Comparison of ENCODE assay signal across 25 cellular contexts in genomic region chr18:57674891-57675290, GRCh38.
"Had no signal": no experiment of that assay in that cellular context is flagged by ENCODE, and none has a peak within 500 bp of the region (broad histone marks: within the 10 kb centered on the region; RNA-seq: fewer than 3 reads in every experiment).

No MANE protein-coding gene starts in this region.

- H3K4me1 Mint-ChIP-seq: activated CD4-positive, alpha-beta T cell treated with anti-CD3 and anti-CD28 coated beads, Interleukin-2, amount 10 ng/mL, durations not matched to agents 24 days and 14 days; activated naive CD4-positive, alpha-beta T cell treated with anti-CD3 and anti-CD28 coated beads, Interleukin-2, amount 10 ng/mL, durations not matched to agents 7 days and 5 days; nephron progenitor cell had no signal

- H3K27me3 Mint-ChIP-seq: activated CD4-positive, alpha-beta memory T cell treated with anti-CD3 and anti-CD28 coated beads for 36 hours; activated CD4-positive, alpha-beta T cell treated with anti-CD3 and anti-CD28 coated beads, Interleukin-2, amount 10 ng/mL, durations not matched to agents 24 days and 14 days; activated naive CD4-positive, alpha-beta T cell treated with anti-CD3 and anti-CD28 coated beads, Interleukin-2, amount 10 ng/mL, durations not matched to agents 7 days and 5 days; activated naive CD8-positive, alpha-beta T cell treated with anti-CD3 and anti-CD28 coated beads, Interleukin-2, amount 10 ng/mL, durations not matched to agents 7 days and 5 days; dendritic cell treated with granulocyte-macrophage colony-stimulating factor and Interleukin-4, amounts not matched to agents 40 ng/mL and 50 ng/mL, for 4 days; naive B cell; T-helper 17 cell had no signal

- H3K9me3 ChIP-seq: pancreas, upper lobe of left lung had no signal

- H3K36me3 ChIP-seq: WERI-Rb-1 had no signal

- ATAC-seq: left lung, pancreas, psoas muscle, T-helper 17 cell had no signal

- H3K27ac Mint-ChIP-seq: activated CD4-positive, alpha-beta memory T cell treated with anti-CD3 and anti-CD28 coated beads for 36 hours; activated CD4-positive, alpha-beta T cell treated with anti-CD3 and anti-CD28 coated beads, Interleukin-2, amount 10 ng/mL, durations not matched to agents 24 days and 14 days; activated naive CD4-positive, alpha-beta T cell treated with anti-CD3 and anti-CD28 coated beads, Interleukin-2, amount 10 ng/mL, durations not matched to agents 7 days and 5 days; activated naive CD8-positive, alpha-beta T cell treated with anti-CD3 and anti-CD28 coated beads, Interleukin-2, amount 10 ng/mL, durations not matched to agents 7 days and 5 days; dendritic cell treated with granulocyte-macrophage colony-stimulating factor and Interleukin-4, amounts not matched to agents 40 ng/mL and 50 ng/mL, for 4 days; nephron progenitor cell; T-helper 17 cell had no signal

- H3K4me3 Mint-ChIP-seq: activated CD4-positive, alpha-beta memory T cell treated with anti-CD3 and anti-CD28 coated beads for 36 hours; activated CD4-positive, alpha-beta T cell treated with anti-CD3 and anti-CD28 coated beads, Interleukin-2, amount 10 ng/mL, durations not matched to agents 24 days and 14 days; activated naive CD4-positive, alpha-beta T cell treated with anti-CD3 and anti-CD28 coated beads, Interleukin-2, amount 10 ng/mL, durations not matched to agents 7 days and 5 days; activated naive CD8-positive, alpha-beta T cell treated with anti-CD3 and anti-CD28 coated beads, Interleukin-2, amount 10 ng/mL, durations not matched to agents 7 days and 5 days; dendritic cell treated with granulocyte-macrophage colony-stimulating factor and Interleukin-4, amounts not matched to agents 40 ng/mL and 50 ng/mL, for 4 days; nephron progenitor cell; T-helper 17 cell had no signal

- H3K4me3 ChIP-seq: esophagus squamous epithelium, left lung, lung, pancreas, psoas muscle, upper lobe of left lung had no signal

- H3K36me3 Mint-ChIP-seq: naive B cell had no signal

- DNase-seq: activated CD4-positive, alpha-beta memory T cell treated with anti-CD3 and anti-CD28 coated beads for 36 hours; activated CD4-positive, alpha-beta T cell treated with anti-CD3 and anti-CD28 coated beads, Interleukin-2, amount 10 ng/mL, durations not matched to agents 24 days and 14 days; activated CD4-positive, CD25-positive, alpha-beta regulatory T cell treated with anti-CD3 and anti-CD28 coated beads, Interleukin-2, amount 50 U/mL, for 72 hours; activated CD8-positive, alpha-beta memory T cell treated with anti-CD3 and anti-CD28 coated beads, Interleukin-2, amount 50 U/mL, for 4 hours; activated gamma-delta T cell; activated naive CD4-positive, alpha-beta T cell treated with anti-CD3 and anti-CD28 coated beads, Interleukin-2, amount 10 ng/mL, durations not matched to agents 7 days and 5 days; activated naive CD8-positive, alpha-beta T cell treated with anti-CD3 and anti-CD28 coated beads, Interleukin-2, amount 10 ng/mL, durations not matched to agents 7 days and 5 days; activated T-cell treated with anti-CD3 and anti-CD28 coated beads, Interleukin-2, amount 50 U/mL, for 1 hour; caudate nucleus; effector CD4-positive, alpha-beta T cell; esophagus squamous epithelium; left lung; naive B cell; nephron progenitor cell; pancreas; psoas muscle; right cardiac atrium; stimulated activated naive CD4-positive, alpha-beta T cell treated with Interleukin-2 at 50 U/mL for 16 hours; T-helper 17 cell; T1000; upper lobe of left lung; WERI-Rb-1 had no signal

- H3K4me1 ChIP-seq: esophagus squamous epithelium, left lung, psoas muscle had no signal

- H3K27ac ChIP-seq: epithelial cell of prostate, left lung, pancreas, psoas muscle, WERI-Rb-1 had no signal

- H3K27me3 ChIP-seq: esophagus squamous epithelium, left lung, pancreas, upper lobe of left lung had no signal
